Comparison of ENCODE assay signal across 20 cellular contexts in the genomic region with DNA sequence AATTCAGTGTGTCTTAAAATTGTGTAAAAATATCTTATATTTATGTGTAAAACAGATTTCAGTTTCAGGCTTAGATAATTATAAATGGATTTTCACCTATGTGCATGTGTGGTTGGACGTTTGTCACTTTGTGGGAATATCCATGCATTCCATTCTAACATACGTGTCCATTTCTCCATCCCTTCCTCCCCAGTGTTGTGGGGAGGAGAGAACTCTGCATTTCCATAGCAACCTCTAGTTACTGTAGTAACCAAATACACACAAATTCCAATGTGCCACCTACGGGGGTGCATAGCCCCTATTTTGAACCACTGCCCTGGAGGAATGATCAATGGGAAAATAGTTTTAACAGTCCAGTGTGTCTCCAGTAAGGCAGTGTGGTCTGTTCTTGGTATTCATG.
DNase-seq lines count a peak whose midpoint lies in the region; TF ChIP-seq lines count a peak whose summit lies in the region.
"Had no signal": no experiment of that assay in that cellular context is flagged by ENCODE, and none has a peak within 500 bp of the region (broad histone marks: within the 10 kb centered on the region; RNA-seq: fewer than 3 reads in every experiment).

No MANE protein-coding gene starts in this region.

- no peaks in the 10 kb centered on the region for H3K36me3 ChIP-seq in esophagus muscularis mucosa
- H3K36me3 ChIP-seq: ascending aorta, gastroesophageal sphincter, sigmoid colon, thoracic aorta had no signal

- TF ChIP-seq POLR2A in esophagus muscularis mucosa (IDR thresholded peaks at IDR 0.05; ENCODE audit: low read depth), result no peak

- no peak for TF ChIP-seq CTCF in HFFc6 (IDR thresholded peaks at IDR 0.05)
- no peak for TF ChIP-seq CTCF in fibroblast of mammary gland (conservative IDR thresholded peaks at IDR 0.05; ENCODE audit: control insufficient read depth, insufficient read depth, low read depth, low read length)
- no peak for TF ChIP-seq CTCF in esophagus muscularis mucosa (IDR thresholded peaks at IDR 0.05)

- H3K27ac ChIP-seq in esophagus muscularis mucosa (replicated peaks in 1 of 4), result no peak overlapping the region
- H3K27ac ChIP-seq: ascending aorta, gastroesophageal sphincter, sigmoid colon, thoracic aorta had no signal

- peaks cover 6 to 15% (median 10%) of the 10 kb centered on the region in 4 donors for H3K4me1 ChIP-seq in esophagus muscularis mucosa
- H3K4me1 ChIP-seq: ascending aorta had no signal

- no peak overlapping the region; the same call in 1 of the 2 replicates for H3K4me3 Mint-ChIP-seq in HFFc6
- H3K4me3 Mint-ChIP-seq in activated T-helper 2 cell treated with anti-CD3 and anti-CD28 coated beads, Interferon-gamma antibody, Interleukin-2, Interleukin-4, amounts not matched to agents 10 μg/mL and 5 μg/mL and 100 μg/mL, durations not matched to agents 14 hours and 24 hours and 36 hours (ENCODE audit: low read depth), result no peak overlapping the region

- H3K4me3 ChIP-seq in fibroblast of mammary gland (ENCODE audit: control insufficient read depth, low read depth, low read length) (no peak overlapping the region), esophagus muscularis mucosa (no peak overlapping the region)
- H3K4me3 ChIP-seq: ascending aorta, gastroesophageal sphincter, sigmoid colon, thoracic aorta had no signal

- TF ChIP-seq EP300 in esophagus muscularis mucosa (IDR thresholded peaks at IDR 0.05), result no peak

- DNase-seq in HFFc6 (peak; percentile 77), amniotic epithelial cell (ENCODE audit: low read depth) (peak; percentile 85), fibroblast of mammary gland (ENCODE audit: low read depth) (peak; percentile 41), renal cortical epithelial cell (ENCODE audit: low read depth) (peak; percentile 63), esophagus muscularis mucosa (ENCODE audit: extremely low spot score) (no peak), SKM-1 treated with dmso at 0.1 percent for 144 hours (lab: John Stamatoyannopoulos, UW; ENCODE audit: unreplicated experiment) (no peak)
- DNase-seq in central memory CD4-positive, alpha-beta T cell, result no peak
- DNase-seq in activated T-helper 2 cell treated with anti-CD3 and anti-CD28 coated beads, Interferon-gamma antibody, Interleukin-2, Interleukin-4, amounts not matched to agents 10 μg/mL and 5 μg/mL and 100 μg/mL, durations not matched to agents 14 hours and 24 hours and 36 hours (ENCODE audit: low spot score), result no peak
- DNase-seq: activated effector memory CD4-positive, alpha-beta T cell treated with Interleukin-2 at 50 U/mL for 16 hours; C1 segment of cervical spinal cord; midbrain; NCI-H187 treated with DMSO at 0.1 percent for 48 hours; NCI-H524; nucleus accumbens; sigmoid colon; SK-N-SH; stimulated activated CD4-positive, alpha-beta T cell treated with anti-CD3 and anti-CD28 coated beads, Interleukin-2, amount 100 ng/mL, for 48 hours had no signal

- 75% methylated on average over 3 of the region's 3 CpGs for WGBS in esophagus muscularis mucosa

- no peaks in the 10 kb centered on the region for H3K27me3 ChIP-seq in esophagus muscularis mucosa
- H3K27me3 ChIP-seq: ascending aorta, gastroesophageal sphincter, sigmoid colon had no signal

- peaks cover 62% of the 10 kb centered on the region for H3K4me1 Mint-ChIP-seq in HFFc6 (ENCODE audit: low read depth)
- H3K4me1 Mint-ChIP-seq in activated T-helper 2 cell treated with anti-CD3 and anti-CD28 coated beads, Interferon-gamma antibody, Interleukin-2, Interleukin-4, amounts not matched to agents 10 μg/mL and 5 μg/mL and 100 μg/mL, durations not matched to agents 14 hours and 24 hours and 36 hours (ENCODE audit: low read depth), result no peaks in the 10 kb centered on the region

- no peaks in the 10 kb centered on the region; the same call in 1 of the 2 replicates for H3K27me3 Mint-ChIP-seq in HFFc6 (ENCODE audit: insufficient read depth)
- H3K27me3 Mint-ChIP-seq in activated T-helper 2 cell treated with anti-CD3 and anti-CD28 coated beads, Interferon-gamma antibody, Interleukin-2, Interleukin-4, amounts not matched to agents 10 μg/mL and 5 μg/mL and 100 μg/mL, durations not matched to agents 14 hours and 24 hours and 36 hours (ENCODE audit: low read depth), result no peaks in the 10 kb centered on the region

- no peaks in the 10 kb centered on the region for H3K9me3 Mint-ChIP-seq in HFFc6
- H3K9me3 Mint-ChIP-seq in activated T-helper 2 cell treated with anti-CD3 and anti-CD28 coated beads, Interferon-gamma antibody, Interleukin-2, Interleukin-4, amounts not matched to agents 10 μg/mL and 5 μg/mL and 100 μg/mL, durations not matched to agents 14 hours and 24 hours and 36 hours, result no peaks in the 10 kb centered on the region

- intact Hi-C loops in activated T-helper 2 cell treated with anti-CD3 and anti-CD28 coated beads, Interferon-gamma antibody, Interleukin-2, Interleukin-4, amounts not matched to agents 10 μg/mL and 5 μg/mL and 100 μg/mL, durations not matched to agents 14 hours and 24 hours and 36 hours (cut with micrococcal nuclease), result no loop called here
- intact Hi-C loops in esophagus muscularis mucosa (cut with DNase I), result no loop called here

- peak overlapping the region; percentile 81 for H3K27ac Mint-ChIP-seq in HFFc6
- no peak overlapping the region for H3K27ac Mint-ChIP-seq in activated T-helper 2 cell treated with anti-CD3 and anti-CD28 coated beads, Interferon-gamma antibody, Interleukin-2, Interleukin-4, amounts not matched to agents 10 μg/mL and 5 μg/mL and 100 μg/mL, durations not matched to agents 14 hours and 24 hours and 36 hours

- H3K36me3 Mint-ChIP-seq in HFFc6 (ENCODE audit: low read depth), result no peaks in the 10 kb centered on the region
- no peaks in the 10 kb centered on the region for H3K36me3 Mint-ChIP-seq in activated T-helper 2 cell treated with anti-CD3 and anti-CD28 coated beads, Interferon-gamma antibody, Interleukin-2, Interleukin-4, amounts not matched to agents 10 μg/mL and 5 μg/mL and 100 μg/mL, durations not matched to agents 14 hours and 24 hours and 36 hours (ENCODE audit: low read depth)

- H3K9me3 ChIP-seq in esophagus muscularis mucosa, result no peaks in the 10 kb centered on the region
- H3K9me3 ChIP-seq: ascending aorta, gastroesophageal sphincter, sigmoid colon, SK-N-SH, thoracic aorta had no signal

Comparison
In these comparisons a context has a peak if more than half of its experiments do, and no peak if none do; other contexts are left out.
1. DNase-seq: peak in HFFc6 (single experiment), amniotic epithelial cell (single experiment), fibroblast of mammary gland (single experiment) and renal cortical epithelial cell (single experiment); none in central memory CD4-positive, alpha-beta T cell (single experiment), activated T-helper 2 cell treated with anti-CD3 and anti-CD28 coated beads, Interferon-gamma antibody, Interleukin-2, Interleukin-4, amounts not matched to agents 10 μg/mL and 5 μg/mL and 100 μg/mL, durations not matched to agents 14 hours and 24 hours and 36 hours (single experiment), esophagus muscularis mucosa (single experiment) and SKM-1 treated with dmso at 0.1 percent for 144 hours (single experiment).